ENCODE assay signal across 1 cellular context in genomic region chr12:122028165-122028591, GRCh38.
TF ChIP-seq lines count a peak whose summit lies in the region.

No MANE protein-coding gene starts in this region.

TF ChIP-seq in HEK293, 187 proteins besides CTCF, POLR2A, EP300 and RAD21 (continued from another document):
- peak; percentile 42 for TF ChIP-seq ZBTB44 (tag by site-specific recombination; IDR thresholded peaks at IDR 0.05)
- 0 out of 2 replicates have a peak, but pooled peaks have one; percentile 8 for TF ChIP-seq SP2 (tag by site-specific recombination; IDR thresholded peaks at IDR 0.05)
